ENCODE assay signal across 11 cellular contexts in the genomic region with DNA sequence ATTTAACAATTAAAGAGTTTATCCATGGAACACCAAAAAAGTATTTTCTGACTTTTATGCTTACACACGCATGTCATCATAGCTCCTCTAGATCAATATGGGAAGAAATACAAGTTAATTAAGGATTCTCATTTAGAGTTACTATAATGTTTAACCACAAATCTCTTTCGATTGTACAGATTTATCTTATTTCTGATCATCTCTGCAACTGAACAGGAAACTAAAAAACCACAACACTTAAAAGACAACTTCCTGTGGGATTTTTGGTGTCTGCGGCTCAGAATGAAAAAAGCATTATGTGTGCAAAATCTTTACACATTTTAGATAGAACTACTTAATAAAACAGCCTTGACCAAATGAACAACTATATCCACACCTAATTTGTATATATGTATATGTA. TPM values are rescaled to one million over a fixed set of nuclear protein-coding genes. Genes with fewer than 3 reads are reported as not detected.
A peak's percentile ranks its signal among the peaks of the same experiment; 100 is the strongest.
DNase-seq lines count a peak whose midpoint lies in the region; ATAC-seq and TF ChIP-seq lines count a peak whose summit lies in the region.
"Had no signal": no experiment of that assay in that cellular context is flagged by ENCODE, and none has a peak within 500 bp of the region (broad histone marks: within the 10 kb centered on the region; RNA-seq: fewer than 3 reads in every experiment).

No MANE protein-coding gene starts in this region.

- TF ChIP-seq CTCF in AG10803 (conservative IDR thresholded peaks at IDR 0.05; ENCODE audit: low read length) = no peak

- H3K4me3 Mint-ChIP-seq in activated T-helper 1 cell treated with anti-CD3 and anti-CD28 coated beads, Interleukin-12 subunit alpha, Interleukin-12 subunit beta, Interleukin-2, Interleukin-4 antibody, amounts not matched to agents 30 ng/mL and 10 ng/mL and 1 ng/mL, durations not matched to agents 14 hours and 24 hours and 36 hours = no peak overlapping the region
- H3K4me3 Mint-ChIP-seq: activated B cell treated with CpG ODN at 0.5 μM for 24 hours had no signal

- H3K9me3 Mint-ChIP-seq in activated T-helper 1 cell treated with anti-CD3 and anti-CD28 coated beads, Interleukin-12 subunit alpha, Interleukin-12 subunit beta, Interleukin-2, Interleukin-4 antibody, amounts not matched to agents 30 ng/mL and 10 ng/mL and 1 ng/mL, durations not matched to agents 14 hours and 24 hours and 36 hours = peaks cover 21% of the 10 kb centered on the region

- peaks cover 14% of the 10 kb centered on the region for H3K4me1 Mint-ChIP-seq in activated T-helper 1 cell treated with anti-CD3 and anti-CD28 coated beads, Interleukin-12 subunit alpha, Interleukin-12 subunit beta, Interleukin-2, Interleukin-4 antibody, amounts not matched to agents 30 ng/mL and 10 ng/mL and 1 ng/mL, durations not matched to agents 14 hours and 24 hours and 36 hours (ENCODE audit: low read depth)

- peaks cover 55% of the 10 kb centered on the region for H3K27me3 Mint-ChIP-seq in activated T-helper 1 cell treated with anti-CD3 and anti-CD28 coated beads, Interleukin-12 subunit alpha, Interleukin-12 subunit beta, Interleukin-2, Interleukin-4 antibody, amounts not matched to agents 30 ng/mL and 10 ng/mL and 1 ng/mL, durations not matched to agents 14 hours and 24 hours and 36 hours (ENCODE audit: insufficient read depth)

- intact Hi-C loops in activated T-helper 1 cell treated with anti-CD3 and anti-CD28 coated beads, Interleukin-12 subunit alpha, Interleukin-12 subunit beta, Interleukin-2, Interleukin-4 antibody, amounts not matched to agents 30 ng/mL and 10 ng/mL and 1 ng/mL, durations not matched to agents 14 hours and 24 hours and 36 hours (cut with micrococcal nuclease) = no loop called here
- intact Hi-C loops in head of caudate nucleus (cut with DNase I) = no loop called here

- peak; percentile 27 for DNase-seq in AG10803 (ENCODE audit: low read depth)
- peak; percentile 5 to 24 for DNase-seq in Kasumi-1 (lab: John Stamatoyannopoulos, UW)
- DNase-seq in activated T-helper 1 cell treated with anti-CD3 and anti-CD28 coated beads, Interleukin-12 subunit alpha, Interleukin-12 subunit beta, Interleukin-2, Interleukin-4 antibody, amounts not matched to agents 30 ng/mL and 10 ng/mL and 1 ng/mL, durations not matched to agents 14 hours and 24 hours and 36 hours (ENCODE audit: low spot score) = peak; percentile 23
- DNase-seq in effector CD4-positive, alpha-beta T cell = no peak
- no peak for DNase-seq in dedifferentiated amniotic fluid mesenchymal stem cell (ENCODE audit: extremely low spot score)
- DNase-seq in head of caudate nucleus = no peak
- no peak for DNase-seq in middle frontal gyrus (ENCODE audit: extremely low spot score, low spot score)
- DNase-seq: activated B cell treated with CpG ODN at 0.5 μM for 24 hours, body of pancreas, mesendoderm had no signal

- H3K27ac Mint-ChIP-seq in activated T-helper 1 cell treated with anti-CD3 and anti-CD28 coated beads, Interleukin-12 subunit alpha, Interleukin-12 subunit beta, Interleukin-2, Interleukin-4 antibody, amounts not matched to agents 30 ng/mL and 10 ng/mL and 1 ng/mL, durations not matched to agents 14 hours and 24 hours and 36 hours = no peak overlapping the region
- H3K27ac Mint-ChIP-seq: activated B cell treated with CpG ODN at 0.5 μM for 24 hours had no signal

- no peaks in the 10 kb centered on the region for H3K36me3 Mint-ChIP-seq in activated T-helper 1 cell treated with anti-CD3 and anti-CD28 coated beads, Interleukin-12 subunit alpha, Interleukin-12 subunit beta, Interleukin-2, Interleukin-4 antibody, amounts not matched to agents 30 ng/mL and 10 ng/mL and 1 ng/mL, durations not matched to agents 14 hours and 24 hours and 36 hours (ENCODE audit: low read depth)

- ATAC-seq in GM18498 (IDR thresholded peaks at IDR 0.05; ENCODE audit: unreplicated experiment) = peak; percentile 71
- ATAC-seq: body of pancreas had no signal

- no peak overlapping the region for H3K4me3 ChIP-seq in AG10803 (ENCODE audit: low read length)
- H3K4me3 ChIP-seq: body of pancreas had no signal

RNA-seq across cellular contexts. Expression of a gene that starts 2.9 kb away (rescaled TPM):
- total RNA-seq in activated T-helper 1 cell treated with anti-CD3 and anti-CD28 coated beads, Interleukin-12 subunit alpha, Interleukin-12 subunit beta, Interleukin-2, Interleukin-4 antibody, amounts not matched to agents 30 ng/mL and 10 ng/mL and 1 ng/mL, durations not matched to agents 14 hours and 24 hours and 36 hours = not detected in 2 replicates

Comparison
In these comparisons a context has a peak if more than half of its experiments do, and no peak if none do; other contexts are left out.
1. DNase-seq: peak in AG10803 (single experiment), Kasumi-1 (2 of 2) and activated T-helper 1 cell treated with anti-CD3 and anti-CD28 coated beads, Interleukin-12 subunit alpha, Interleukin-12 subunit beta, Interleukin-2, Interleukin-4 antibody, amounts not matched to agents 30 ng/mL and 10 ng/mL and 1 ng/mL, durations not matched to agents 14 hours and 24 hours and 36 hours (single experiment); none in effector CD4-positive, alpha-beta T cell (single experiment), dedifferentiated amniotic fluid mesenchymal stem cell (single experiment), head of caudate nucleus (0 of 42) and middle frontal gyrus (single experiment).